ENCODE assay signal across 2 cellular contexts in genomic region chr21:36694041-36694515, GRCh38.
TF ChIP-seq lines count a peak whose summit lies in the region.

No MANE protein-coding gene starts in this region.

TF ChIP-seq in HEK293, 187 proteins besides CTCF, POLR2A, EP300 and RAD21 (continued from another document):
- TF ChIP-seq ATF2 (tag by site-specific recombination; IDR thresholded peaks at IDR 0.05; ENCODE audit: low read depth): 0 out of 2 replicates have a peak, but pooled peaks have one; percentile 3
TF ChIP-seq in HEK293: peak in this region for 1.

TF ChIP-seq in endothelial cell of umbilical vein, 7 proteins besides CTCF, POLR2A, EP300 and RAD21 (continued from another document):
- no peak for TF ChIP-seq POLR2AphosphoS5 (IDR thresholded peaks at IDR 0.05; ENCODE audit: insufficient read depth, low read depth, low read length)
- TF ChIP-seq EZH2 (IDR thresholded peaks at IDR 0.05; ENCODE audit: borderline replicate concordance, low read depth, low read length, severe bottlenecking): no peak
TF ChIP-seq in endothelial cell of umbilical vein: peak in this region for 0.
